18 cellular contexts compared by ENCODE assay signal in genomic region chr1:28099050-28099769, GRCh38. TPM values are rescaled to one million over a fixed set of nuclear protein-coding genes. Genes with fewer than 3 reads are reported as not detected.
DNase-seq lines count a peak whose midpoint lies in the region; ATAC-seq and TF ChIP-seq lines count a peak whose summit lies in the region.
"Had no signal": no experiment of that assay in that cellular context is flagged by ENCODE, and none has a peak within 500 bp of the region (broad histone marks: within the 10 kb centered on the region; RNA-seq: fewer than 3 reads in every experiment).

No MANE protein-coding gene starts in this region.

- H3K9me3 ChIP-seq in left ventricle myocardium inferior (replicated peaks): no peaks in the 10 kb centered on the region
- H3K9me3 ChIP-seq in psoas muscle: no peaks in the 10 kb centered on the region

- TF ChIP-seq CTCF in HFFc6 (IDR thresholded peaks at IDR 0.05): no peak
- TF ChIP-seq CTCF in left ventricle myocardium inferior (IDR thresholded peaks at IDR 0.05; ENCODE audit: borderline replicate concordance): no peak
- TF ChIP-seq CTCF in psoas muscle (IDR thresholded peaks at IDR 0.05): no peak
- TF ChIP-seq CTCF in omental fat pad (IDR thresholded peaks at IDR 0.05): no peak

- intact Hi-C loops in left ventricle myocardium inferior (cut with micrococcal nuclease): loop anchor here (10.0 kb wide), 1 partner anchor 116 kb away; no protein-coding TSS in a partner anchor
- intact Hi-C loops in psoas muscle (cut with DNase I): no loop called here

- H3K27me3 ChIP-seq in left ventricle myocardium inferior (ENCODE audit: low read depth) (no peaks in the 10 kb centered on the region), psoas muscle (ENCODE audit: insufficient read depth in 3 of 3, low read length in 2 of 3) (no peaks in the 10 kb centered on the region), H7 (ENCODE audit: control insufficient read depth, insufficient read depth, low read length) (no peaks in the 10 kb centered on the region)

- peak overlapping the region; percentile 40; the same call in 1 of the 2 replicates for H3K27ac Mint-ChIP-seq in HFFc6
- H3K27ac Mint-ChIP-seq: activated CD4-positive, alpha-beta T cell treated with anti-CD3 and anti-CD28 coated beads, Interleukin-2, amount 10 ng/mL, durations not matched to agents 24 days and 14 days; activated naive CD8-positive, alpha-beta T cell treated with anti-CD3 and anti-CD28 coated beads for 36 hours; activated T-helper 2 cell treated with anti-CD3 and anti-CD28 coated beads, Interferon-gamma antibody, Interleukin-2, Interleukin-4, amounts not matched to agents 10 μg/mL and 5 μg/mL and 100 μg/mL, durations not matched to agents 14 hours and 24 hours and 36 hours; stimulated activated naive B cell treated with anti-CD40 and anti-IgM and Interleukin-4, amounts not matched to agents 10 μg/mL and 1 μg/mL and 100 μg/mL, for 72 hours; T-helper 17 cell had no signal

- peaks cover 30% of the 10 kb centered on the region for H3K4me1 Mint-ChIP-seq in HFFc6 (ENCODE audit: low read depth)
- H3K4me1 Mint-ChIP-seq: activated naive CD8-positive, alpha-beta T cell treated with anti-CD3 and anti-CD28 coated beads for 36 hours had no signal

- no peaks in the 10 kb centered on the region for H3K36me3 ChIP-seq in left ventricle myocardium inferior
- H3K36me3 ChIP-seq in psoas muscle (ENCODE audit: insufficient read depth in 1 of 2, low read depth in 1 of 2): no peaks in the 10 kb centered on the region
- H3K36me3 ChIP-seq in H7 (replicated peaks; ENCODE audit: control insufficient read depth, insufficient read depth, low read length): no peaks in the 10 kb centered on the region

- peak; percentile 33 for DNase-seq in HFFc6
- DNase-seq in activated CD8-positive, alpha-beta memory T cell treated with anti-CD3 and anti-CD28 coated beads, Interleukin-2, amount 50 U/mL, for 48 hours: peak; percentile 20
- DNase-seq in left ventricle myocardium inferior: no peak
- no peak for DNase-seq in psoas muscle
- no peak for DNase-seq in LoVo (ENCODE audit: low spot score)
- DNase-seq in H7: no peak
- no peak for DNase-seq in omental fat pad (ENCODE audit: low spot score)
- DNase-seq in stimulated activated CD4-positive, alpha-beta T cell treated with anti-CD3 and anti-CD28 coated beads, Interleukin-15, amount 100 ng/mL, for 24 hours: no peak
- DNase-seq: activated CD4-positive, alpha-beta T cell treated with anti-CD3 and anti-CD28 coated beads, Interleukin-2, amount 10 ng/mL, durations not matched to agents 24 days and 14 days; activated naive CD8-positive, alpha-beta T cell treated with anti-CD3 and anti-CD28 coated beads for 36 hours; left colon; NCI-H187; SHP77; stimulated activated CD4-positive, alpha-beta T cell treated with anti-CD3 and anti-CD28 coated beads, Interleukin-2, amount 100 ng/mL, for 24 hours; stimulated activated naive B cell treated with anti-CD40 and anti-IgM and Interleukin-4, amounts not matched to agents 10 μg/mL and 1 μg/mL and 100 μg/mL, for 72 hours; T-helper 17 cell had no signal

- no peaks in the 10 kb centered on the region for H3K36me3 Mint-ChIP-seq in HFFc6 (ENCODE audit: low read depth)
- H3K36me3 Mint-ChIP-seq: activated naive CD8-positive, alpha-beta T cell treated with anti-CD3 and anti-CD28 coated beads for 36 hours; natural killer cell treated with Interleukin-12 subunit alpha and Interleukin-12 subunit beta and Interleukin-15 and Interleukin-18, amount 100 ng/mL, for 72 hours; stimulated activated naive B cell treated with anti-CD40 and anti-IgM and Interleukin-4, amounts not matched to agents 10 μg/mL and 1 μg/mL and 100 μg/mL, for 72 hours had no signal

- no peak overlapping the region for H3K4me3 ChIP-seq in left ventricle myocardium inferior
- no peak overlapping the region for H3K4me3 ChIP-seq in psoas muscle
- no peak overlapping the region for H3K4me3 ChIP-seq in H7 (ENCODE audit: insufficient read depth, low read depth, low read length)

- WGBS in psoas muscle, 3 donors: 35 to 42% (median 39%) methylated on average over 5 of the region's 5 CpGs

- H3K27ac ChIP-seq in left ventricle myocardium inferior (replicated peaks) (peak overlapping the region; percentile 66), psoas muscle (peak overlapping the region; percentile 81)

- H3K4me3 Mint-ChIP-seq in HFFc6: no peak overlapping the region; the same call in 1 of the 2 replicates
- H3K4me3 Mint-ChIP-seq: activated CD4-positive, alpha-beta T cell treated with anti-CD3 and anti-CD28 coated beads, Interleukin-2, amount 10 ng/mL, durations not matched to agents 24 days and 14 days; activated naive CD8-positive, alpha-beta T cell treated with anti-CD3 and anti-CD28 coated beads for 36 hours; natural killer cell treated with Interleukin-12 subunit alpha and Interleukin-12 subunit beta and Interleukin-15 and Interleukin-18, amount 100 ng/mL, for 72 hours; stimulated activated naive B cell treated with anti-CD40 and anti-IgM and Interleukin-4, amounts not matched to agents 10 μg/mL and 1 μg/mL and 100 μg/mL, for 72 hours; T-helper 17 cell had no signal

- H3K4me1 ChIP-seq in left ventricle myocardium inferior: peaks cover 8% of the 10 kb centered on the region
- H3K4me1 ChIP-seq in psoas muscle: peaks cover 6% of the 10 kb centered on the region

- H3K9me3 Mint-ChIP-seq in HFFc6: no peaks in the 10 kb centered on the region
- H3K9me3 Mint-ChIP-seq: activated naive CD8-positive, alpha-beta T cell treated with anti-CD3 and anti-CD28 coated beads for 36 hours; activated T-helper 2 cell treated with anti-CD3 and anti-CD28 coated beads, Interferon-gamma antibody, Interleukin-2, Interleukin-4, amounts not matched to agents 10 μg/mL and 5 μg/mL and 100 μg/mL, durations not matched to agents 14 hours and 24 hours and 36 hours; natural killer cell treated with Interleukin-12 subunit alpha and Interleukin-12 subunit beta and Interleukin-15 and Interleukin-18, amount 100 ng/mL, for 72 hours; stimulated activated naive B cell treated with anti-CD40 and anti-IgM and Interleukin-4, amounts not matched to agents 10 μg/mL and 1 μg/mL and 100 μg/mL, for 72 hours had no signal

- H3K27me3 Mint-ChIP-seq in HFFc6 (ENCODE audit: insufficient read depth): peaks cover 4% of the 10 kb centered on the region
- H3K27me3 Mint-ChIP-seq: natural killer cell treated with Interleukin-12 subunit alpha and Interleukin-12 subunit beta and Interleukin-15 and Interleukin-18, amount 100 ng/mL, for 72 hours had no signal

- peak; percentile 90 to 96 (median 94) for ATAC-seq in psoas muscle
- ATAC-seq in omental fat pad (ENCODE audit: low FRiP score): no peak
- ATAC-seq: left colon; natural killer cell treated with Interleukin-12 subunit alpha and Interleukin-12 subunit beta and Interleukin-15 and Interleukin-18, amount 100 ng/mL, for 72 hours; stimulated activated naive B cell treated with anti-CD40 and anti-IgM and Interleukin-4, amounts not matched to agents 10 μg/mL and 1 μg/mL and 100 μg/mL, for 72 hours; T-helper 17 cell had no signal

RNA-seq across cellular contexts. Expression of gene EYA3, which starts 10.8 kb away (rescaled TPM):
- total RNA-seq in HFFc6 (2021; fragmentation: NEBNext Ultra II Directional; extraction: Animal tissue kit (Norgen Biotek cat#: 25700)): 10 to 100 TPM; 24.2 to 31.3 (median 27.8) TPM
- 16.9 TPM for total RNA-seq in left ventricle myocardium inferior
- 10 to 100 TPM; 13.1 to 15.3 (median 14.0) TPM for total RNA-seq in psoas muscle
- 10 to 100 TPM in 1 of 3 donors, 1 to 10 TPM in 2; 3.6 to 10.8 (median 5.1) TPM for polyA plus RNA-seq in psoas muscle
- 26.6 and 38.3 TPM in 2 replicates for total RNA-seq in H7 (2014; rRNA removed; shearing (Covaris generic))
- 10 to 100 TPM in 3 of 4 donors, 1 to 10 TPM in 1; 7.5 to 19.6 (median 14.6) TPM for total RNA-seq in omental fat pad

Comparison
In these comparisons a context has a peak if more than half of its experiments do, and no peak if none do; other contexts are left out.
1. DNase-seq: peak in HFFc6 (single experiment) and activated CD8-positive, alpha-beta memory T cell treated with anti-CD3 and anti-CD28 coated beads, Interleukin-2, amount 50 U/mL, for 48 hours (single experiment); none in left ventricle myocardium inferior (single experiment), psoas muscle (0 of 2), LoVo (single experiment), H7 (single experiment), omental fat pad (single experiment) and stimulated activated CD4-positive, alpha-beta T cell treated with anti-CD3 and anti-CD28 coated beads, Interleukin-15, amount 100 ng/mL, for 24 hours (single experiment).